ENCODE assay signal across 8 cellular contexts in the genomic region with DNA sequence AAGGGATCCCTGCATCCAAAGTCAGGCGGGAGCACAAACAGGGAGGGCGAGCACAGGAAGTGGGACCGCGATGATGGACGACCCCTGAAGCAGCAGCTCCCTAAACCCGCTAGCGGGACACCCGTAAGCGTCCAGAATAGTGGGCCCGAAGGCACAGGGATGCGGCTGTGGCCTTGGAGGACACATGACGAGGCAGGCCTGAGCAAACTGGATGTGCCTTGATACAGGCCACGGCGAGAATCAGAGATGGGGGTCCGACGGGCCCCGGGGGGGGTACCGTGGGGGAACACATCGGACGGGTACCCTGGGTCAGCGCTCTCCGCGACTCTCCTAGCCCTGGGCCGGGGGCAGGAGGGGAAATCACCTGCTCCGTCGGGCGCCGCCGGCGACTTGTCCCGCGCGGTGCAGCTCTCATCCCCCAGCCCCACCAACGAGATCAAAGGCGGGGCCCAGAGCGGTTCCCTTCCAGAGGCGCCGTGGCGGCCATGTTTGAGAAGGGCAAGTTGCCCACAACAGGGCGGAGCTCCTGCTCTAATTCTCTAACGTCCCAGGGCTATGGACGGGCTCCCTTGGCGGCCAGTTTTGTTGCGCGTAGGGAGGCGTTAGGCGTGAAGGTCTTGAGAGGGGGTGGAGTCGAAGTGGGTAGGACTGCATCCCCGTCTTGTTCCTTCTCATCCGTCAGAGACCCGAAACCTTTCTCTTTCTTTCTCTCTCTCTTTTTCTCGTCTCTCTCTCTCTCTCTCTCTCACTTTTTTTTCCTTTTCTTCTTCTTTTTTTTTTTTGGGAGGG. TPM values are rescaled to one million over a fixed set of nuclear protein-coding genes. Genes with fewer than 3 reads are reported as not detected.
DNase-seq lines count a peak whose midpoint lies in the region; ATAC-seq and TF ChIP-seq lines count a peak whose summit lies in the region.

A gene with protein sequence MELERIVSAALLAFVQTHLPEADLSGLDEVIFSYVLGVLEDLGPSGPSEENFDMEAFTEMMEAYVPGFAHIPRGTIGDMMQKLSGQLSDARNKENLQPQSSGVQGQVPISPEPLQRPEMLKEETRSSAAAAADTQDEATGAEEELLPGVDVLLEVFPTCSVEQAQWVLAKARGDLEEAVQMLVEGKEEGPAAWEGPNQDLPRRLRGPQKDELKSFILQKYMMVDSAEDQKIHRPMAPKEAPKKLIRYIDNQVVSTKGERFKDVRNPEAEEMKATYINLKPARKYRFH (minus strand): TSS at position 413 of the 789 bp plus-strand sequence. CDS start 7,386 bp downstream, outside the sequence.

- peak; percentile 74 for TF ChIP-seq POLR2A in GM19193 (IDR thresholded peaks at IDR 0.05; ENCODE audit: extremely low read depth, insufficient read depth, insufficient read length)

- TF ChIP-seq CTCF in chondrocyte (IDR thresholded peaks at IDR 0.05): no peak
- TF ChIP-seq CTCF in kidney epithelial cell (IDR thresholded peaks at IDR 0.05; ENCODE audit: insufficient read depth, low read length, poor library complexity, severe bottlenecking): no peak

- peaks cover 19% of the 10 kb centered on the region for H3K4me1 Mint-ChIP-seq in chondrocyte (ENCODE audit: low read depth)

- H3K27me3 ChIP-seq in kidney epithelial cell (ENCODE audit: control insufficient read depth, insufficient read depth, low read length): no peaks in the 10 kb centered on the region

- no peaks in the 10 kb centered on the region for H3K9me3 Mint-ChIP-seq in chondrocyte (ENCODE audit: low read depth)

- DNase-seq in Ammon's horn (ENCODE audit: low spot score) (peak; percentile 97), NCI-H510A treated with DMSO at 0.1 percent for 48 hours (lab: John Stamatoyannopoulos, UW) (peak; percentile 92), chondrocyte (ENCODE audit: low spot score) (no peak), kidney epithelial cell (ENCODE audit: low read depth) (peak; percentile 81)
- peak; percentile 98 to 99 for DNase-seq in activated CD4-positive, alpha-beta T cell treated with anti-CD3 and anti-CD28 coated beads for 24 hours (ENCODE audit: low read depth in 2 of 2)
- DNase-seq in stimulated activated CD4-positive, alpha-beta T cell treated with anti-CD3 and anti-CD28 coated beads, Interleukin-15, amount 100 ng/mL, for 48 hours (ENCODE audit: low read depth in 2 of 2): peak; percentile 93 to 97

- peak within 1 kb of the TSS; percentile 89 for H3K4me3 Mint-ChIP-seq in chondrocyte (ENCODE audit: unreplicated experiment)

- H3K36me3 Mint-ChIP-seq in chondrocyte (ENCODE audit: low read depth): no peaks in the 10 kb centered on the region

- H3K27me3 Mint-ChIP-seq in chondrocyte (ENCODE audit: low read depth): peaks cover 3% of the 10 kb centered on the region

- peak; percentile 89 for ATAC-seq in HG03439 (IDR thresholded peaks at IDR 0.05; ENCODE audit: unreplicated experiment)

- no peaks in the 10 kb centered on the region for H3K36me3 ChIP-seq in kidney epithelial cell (ENCODE audit: control insufficient read depth, insufficient read depth, low read length)

- H3K27ac Mint-ChIP-seq in chondrocyte (ENCODE audit: unreplicated experiment): peak within 1 kb of the TSS; percentile 92

- peak within 1 kb of the TSS; percentile 69 for H3K4me3 ChIP-seq in kidney epithelial cell (ENCODE audit: low read depth, low read length)

RNA-seq across cellular contexts. Expression of the gene that starts here (rescaled TPM):
- 55.1 to 64.3 TPM (median 57.7 TPM) in 3 replicates for total RNA-seq in chondrocyte
- 93.9 and 132 TPM in 2 replicates for total RNA-seq in kidney epithelial cell
